In genomic region chr1:185434721-185435120, GRCh38 we compare ENCODE assay signal across 34 cellular contexts.
"Had no signal": no experiment of that assay in that cellular context is flagged by ENCODE, and none has a peak within 500 bp of the region (broad histone marks: within the 10 kb centered on the region; RNA-seq: fewer than 3 reads in every experiment).

No MANE protein-coding gene starts in this region.

- FAIRE-seq: astrocyte, bronchial epithelial cell had no signal

- H3K27me3 ChIP-seq: adrenal gland, ascending aorta, body of pancreas, brain microvascular endothelial cell, breast epithelium, cardiac muscle cell had no signal

- H3K36me3 ChIP-seq: adrenal gland, ascending aorta, brain microvascular endothelial cell, breast epithelium, cardiac muscle cell had no signal

- H3K4me3 ChIP-seq: adrenal gland, ascending aorta, body of pancreas, breast epithelium, cardiac muscle cell had no signal

- H3K9me3 ChIP-seq: adrenal gland, ascending aorta, body of pancreas, breast epithelium had no signal

- H3K27ac ChIP-seq: adrenal gland, ascending aorta, body of pancreas, brain microvascular endothelial cell, breast epithelium, cardiac muscle cell had no signal

- DNase-seq: activated effector memory CD4-positive, alpha-beta T cell treated with anti-CD3 and anti-CD28 coated beads, Interleukin-2, amount 50 U/mL, for 16 hours; activated effector memory CD4-positive, alpha-beta T cell treated with Interleukin-2 at 50 U/mL for 16 hours; activated gamma-delta T cell; activated gamma-delta T cell treated with Interleukin-2 at 50 U/mL for 16 hours; activated naive CD4-positive, alpha-beta T cell; activated naive CD4-positive, alpha-beta T cell treated with anti-CD3 and anti-CD28 coated beads for 36 hours; activated naive CD4-positive, alpha-beta T cell treated with anti-CD3 and anti-CD28 coated beads, Interleukin-2, amount 10 ng/mL, durations not matched to agents 7 days and 5 days; activated naive CD4-positive, alpha-beta T cell treated with anti-CD3 and anti-CD28 coated beads, Interleukin-2, amount 50 U/mL, for 16 hours; activated naive CD4-positive, alpha-beta T cell treated with Interleukin-2 at 50 U/mL for 16 hours; activated naive CD8-positive, alpha-beta T cell treated with anti-CD3 and anti-CD28 coated beads for 36 hours; activated naive CD8-positive, alpha-beta T cell treated with anti-CD3 and anti-CD28 coated beads, Interleukin-2, amount 10 ng/mL, durations not matched to agents 7 days and 5 days; activated naive CD8-positive, alpha-beta T cell treated with anti-CD3 and anti-CD28 coated beads, Interleukin-2, amount 50 U/mL, for 24 hours; activated T-cell treated with anti-CD3 and anti-CD28 coated beads, Interleukin-2, amount 50 U/mL, for 1 hour; activated T-cell treated with anti-CD3 and anti-CD28 coated beads, Interleukin-2, amount 50 U/mL, for 24 hours; activated T-cell treated with anti-CD3 and anti-CD28 coated beads, Interleukin-2, amount 50 U/mL, for 4 hours; activated T-cell treated with anti-CD3 and anti-CD28 coated beads, Interleukin-2, amount 50 U/mL, for 48 hours; activated T-cell treated with anti-CD3 and anti-CD28 coated beads, Interleukin-2, amount 50 U/mL, for 72 hours; adrenal gland; amniotic stem cell; amygdala; anterior cingulate cortex; aorta; body of pancreas; brain microvascular endothelial cell; caudate nucleus; central memory CD4-positive, alpha-beta T cell; cerebellar nuclear complex had no signal

- ATAC-seq: activated naive CD4-positive, alpha-beta T cell treated with anti-CD3 and anti-CD28 coated beads, Interleukin-2, amount 50 U/mL, for 72 hours; activated naive CD8-positive, alpha-beta T cell treated with anti-CD3 and anti-CD28 coated beads, Interleukin-2, amount 50 U/mL, for 24 hours; activated T-cell treated with anti-CD3 and anti-CD28 coated beads, Interleukin-2, amount 50 U/mL, for 4 hours; activated T-cell treated with anti-CD3 and anti-CD28 coated beads, Interleukin-2, amount 50 U/mL, for 72 hours; activated T-helper 17 cell treated with anti-CD3 and anti-CD28 coated beads, Interleukin-2, amount 50 U/mL, for 72 hours; body of pancreas had no signal

- H3K4me1 ChIP-seq: breast epithelium had no signal
